21 cellular contexts compared by ENCODE assay signal in the genomic region with DNA sequence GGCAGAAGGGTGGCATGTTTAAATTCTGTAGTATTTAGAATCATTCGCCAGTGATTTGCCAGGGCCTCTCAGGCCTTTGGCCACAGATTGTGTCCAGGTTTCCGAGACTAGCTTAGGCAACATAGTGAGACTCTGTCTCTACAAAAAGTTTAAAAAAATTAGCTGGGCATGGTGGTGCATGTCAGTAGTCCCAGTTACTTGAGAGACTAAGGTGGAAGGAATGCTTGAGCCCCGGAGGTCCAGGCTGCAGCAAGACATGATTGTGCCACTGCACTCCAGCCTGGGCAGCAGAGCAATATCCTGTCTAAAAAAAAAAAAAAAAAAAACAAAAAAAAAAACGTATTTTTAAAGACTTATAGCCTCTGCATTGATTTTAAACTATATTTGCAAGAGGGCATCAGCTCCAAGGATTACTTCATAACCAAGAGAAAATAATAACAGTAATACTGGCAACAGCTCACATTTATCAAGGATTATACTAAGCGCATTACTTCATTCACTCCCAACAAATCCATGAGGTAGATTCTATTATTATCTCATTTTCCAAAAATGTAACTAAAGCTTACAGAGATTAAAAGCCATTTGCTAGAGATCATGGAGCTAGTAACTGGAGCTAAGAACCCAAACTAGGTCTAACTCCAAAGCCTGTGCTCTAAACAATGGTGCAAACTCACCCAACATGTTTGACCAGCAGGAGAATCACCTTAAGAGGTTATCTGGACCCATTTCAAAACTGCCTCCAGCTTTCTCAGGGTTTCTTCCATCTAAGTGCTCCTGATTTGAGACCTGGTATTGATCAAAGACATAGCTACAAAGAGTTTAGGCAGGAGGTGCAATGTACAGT. TPM values are rescaled to one million over a fixed set of nuclear protein-coding genes. Genes with fewer than 3 reads are reported as not detected.
"Had no signal": no experiment of that assay in that cellular context is flagged by ENCODE, and none has a peak within 500 bp of the region (broad histone marks: within the 10 kb centered on the region; RNA-seq: fewer than 3 reads in every experiment).

No MANE protein-coding gene starts in this region.

- H3K27ac ChIP-seq: coronary artery, tibial nerve had no signal

- H3K27me3 ChIP-seq: tibial nerve had no signal

- H3K4me1 ChIP-seq: tibial nerve had no signal

- ATAC-seq: activated CD4-positive, alpha-beta T cell treated with anti-CD3 and anti-CD28 coated beads for 36 hours; stimulated activated naive CD8-positive, alpha-beta T cell treated with anti-CD3 and anti-CD28 coated beads, Interleukin-15, Interleukin-2, amounts not matched to agents 100 U/mL and 50 U/mL, for 24 hours; WTC11 had no signal

- DNase-seq: activated CD4-positive, alpha-beta T cell treated with anti-CD3 and anti-CD28 coated beads for 36 hours; activated CD4-positive, alpha-beta T cell treated with anti-CD3 and anti-CD28 coated beads, Interleukin-2, amount 50 U/mL, for 48 hours; activated naive CD8-positive, alpha-beta T cell treated with anti-CD3 and anti-CD28 coated beads, Interleukin-2, amount 10 ng/mL, durations not matched to agents 7 days and 5 days; activated T-cell treated with anti-CD3 and anti-CD28 coated beads for 4 hours; amygdala; hippocampal formation; islet precursor cell; midbrain; nephron progenitor cell; nucleus accumbens; posterior cingulate gyrus; retina; stimulated activated CD4-positive, alpha-beta T cell treated with anti-CD3 and anti-CD28 coated beads, Interleukin-2, amount 100 ng/mL, for 24 hours; stimulated activated naive CD8-positive, alpha-beta T cell treated with anti-CD3 and anti-CD28 coated beads, Interleukin-15, Interleukin-2, amounts not matched to agents 100 U/mL and 50 U/mL, for 24 hours; substantia nigra; SW 1271 had no signal

- H3K4me3 ChIP-seq: coronary artery, tibial nerve had no signal

- H3K9me3 ChIP-seq: tibial nerve had no signal

- H3K36me3 ChIP-seq: tibial nerve had no signal

RNA-seq across cellular contexts. Expression of a gene that starts 32.6 kb away (rescaled TPM):
- total RNA-seq: activated CD4-positive, alpha-beta T cell treated with anti-CD3 and anti-CD28 coated beads for 36 hours; activated naive CD8-positive, alpha-beta T cell treated with anti-CD3 and anti-CD28 coated beads, Interleukin-2, amount 10 ng/mL, durations not matched to agents 7 days and 5 days; lung microvascular endothelial cell; T-helper 2 cell treated with Interferon-gamma antibody and Interleukin-4, amounts not matched to agents 100 ng/mL and 5 ng/mL, for 36 hours; tibial nerve; WTC11 had no signal
